ENCODE assay signal across 1 cellular context in the genomic region with DNA sequence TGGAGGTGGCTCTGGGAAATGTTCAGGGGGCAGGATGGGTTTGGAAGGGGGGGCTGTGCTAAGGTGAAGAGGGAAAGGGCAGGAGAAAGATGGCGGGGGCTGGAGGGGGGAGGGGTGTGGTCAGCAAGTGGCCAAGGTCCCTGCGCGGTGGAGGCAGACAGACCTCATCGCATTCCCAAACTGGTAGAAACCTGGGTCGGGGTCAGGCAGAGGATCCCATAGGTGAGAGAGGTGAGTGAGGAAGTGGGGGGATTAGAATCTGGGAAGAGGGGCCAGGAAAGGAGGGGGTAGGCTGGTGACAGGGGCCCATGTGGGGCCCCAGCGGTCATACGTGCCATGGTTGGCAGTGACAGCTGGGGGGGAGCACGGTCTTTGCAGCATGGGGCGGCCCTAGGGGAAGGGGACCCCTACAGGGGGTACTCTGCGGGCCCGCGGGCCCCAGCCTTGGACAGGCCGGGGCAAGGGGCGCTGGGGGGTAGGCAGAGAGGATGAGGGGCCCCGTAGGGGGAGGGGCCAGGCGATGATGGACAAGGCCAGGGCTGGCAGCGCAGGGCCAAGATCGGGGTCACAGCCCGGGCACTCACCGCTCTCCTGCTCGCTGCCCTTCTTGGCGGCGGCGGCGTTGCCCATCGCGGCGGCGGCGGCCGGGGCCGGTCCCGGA.
TF ChIP-seq lines count a peak whose summit lies in the region.

No MANE protein-coding gene starts in this region.

TF ChIP-seq in HepG2, 621 proteins besides CTCF, POLR2A, EP300 and RAD21 (continues in another document):
- TF ChIP-seq KLF13 (CRISPR knock-in tag; IDR thresholded peaks at IDR 0.05): no peak
- TF ChIP-seq ZSCAN9 (CRISPR knock-in tag; IDR thresholded peaks at IDR 0.05; ENCODE audit: borderline replicate concordance): no peak
- no peak for TF ChIP-seq RORA (CRISPR knock-in tag; IDR thresholded peaks at IDR 0.05)
- TF ChIP-seq, protein P1, sequence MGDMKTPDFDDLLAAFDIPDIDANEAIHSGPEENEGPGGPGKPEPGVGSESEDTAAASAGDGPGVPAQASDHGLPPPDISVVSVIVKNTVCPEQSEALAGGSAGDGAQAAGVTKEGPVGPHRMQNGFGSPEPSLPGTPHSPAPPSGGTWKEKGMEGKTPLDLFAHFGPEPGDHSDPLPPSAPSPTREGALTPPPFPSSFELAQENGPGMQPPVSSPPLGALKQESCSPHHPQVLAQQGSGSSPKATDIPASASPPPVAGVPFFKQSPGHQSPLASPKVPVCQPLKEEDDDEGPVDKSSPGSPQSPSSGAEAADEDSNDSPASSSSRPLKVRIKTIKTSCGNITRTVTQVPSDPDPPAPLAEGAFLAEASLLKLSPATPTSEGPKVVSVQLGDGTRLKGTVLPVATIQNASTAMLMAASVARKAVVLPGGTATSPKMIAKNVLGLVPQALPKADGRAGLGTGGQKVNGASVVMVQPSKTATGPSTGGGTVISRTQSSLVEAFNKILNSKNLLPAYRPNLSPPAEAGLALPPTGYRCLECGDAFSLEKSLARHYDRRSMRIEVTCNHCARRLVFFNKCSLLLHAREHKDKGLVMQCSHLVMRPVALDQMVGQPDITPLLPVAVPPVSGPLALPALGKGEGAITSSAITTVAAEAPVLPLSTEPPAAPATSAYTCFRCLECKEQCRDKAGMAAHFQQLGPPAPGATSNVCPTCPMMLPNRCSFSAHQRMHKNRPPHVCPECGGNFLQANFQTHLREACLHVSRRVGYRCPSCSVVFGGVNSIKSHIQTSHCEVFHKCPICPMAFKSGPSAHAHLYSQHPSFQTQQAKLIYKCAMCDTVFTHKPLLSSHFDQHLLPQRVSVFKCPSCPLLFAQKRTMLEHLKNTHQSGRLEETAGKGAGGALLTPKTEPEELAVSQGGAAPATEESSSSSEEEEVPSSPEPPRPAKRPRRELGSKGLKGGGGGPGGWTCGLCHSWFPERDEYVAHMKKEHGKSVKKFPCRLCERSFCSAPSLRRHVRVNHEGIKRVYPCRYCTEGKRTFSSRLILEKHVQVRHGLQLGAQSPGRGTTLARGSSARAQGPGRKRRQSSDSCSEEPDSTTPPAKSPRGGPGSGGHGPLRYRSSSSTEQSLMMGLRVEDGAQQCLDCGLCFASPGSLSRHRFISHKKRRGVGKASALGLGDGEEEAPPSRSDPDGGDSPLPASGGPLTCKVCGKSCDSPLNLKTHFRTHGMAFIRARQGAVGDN (CRISPR knock-in tag; IDR thresholded peaks at IDR 0.05): peak; percentile 31
- TF ChIP-seq DR1 (CRISPR knock-in tag; IDR thresholded peaks at IDR 0.05): no peak
- TF ChIP-seq HOXA5 (CRISPR knock-in tag; IDR thresholded peaks at IDR 0.05): 0 out of 2 replicates have a peak, but pooled peaks have one; percentile 15
- peak; percentile 28; the same call in 1 of the 2 replicates for TF ChIP-seq KAT7 (CRISPR knock-in tag; IDR thresholded peaks at IDR 0.05; ENCODE audit: borderline replicate concordance)
- TF ChIP-seq GFI1 (CRISPR knock-in tag; IDR thresholded peaks at IDR 0.05; ENCODE audit: borderline replicate concordance): no peak
- 0 out of 2 replicates have a peak, but pooled peaks have one; percentile 9 for TF ChIP-seq ZNF768 (CRISPR knock-in tag; IDR thresholded peaks at IDR 0.05)
- no peak for TF ChIP-seq HHEX (CRISPR knock-in tag; IDR thresholded peaks at IDR 0.05)
- 0 out of 2 replicates have a peak, but pooled peaks have one; percentile 21 for TF ChIP-seq ZBTB20 (CRISPR knock-in tag; IDR thresholded peaks at IDR 0.05; ENCODE audit: borderline replicate concordance, low read depth)
- TF ChIP-seq KDM5A (IDR thresholded peaks at IDR 0.05; ENCODE audit: borderline replicate concordance, low read length): no peak
- TF ChIP-seq ZMAT3 (CRISPR knock-in tag; conservative IDR thresholded peaks at IDR 0.05): 0 out of 2 replicates have a peak, but pooled peaks have one; percentile 36
- TF ChIP-seq PPARG (CRISPR knock-in tag; conservative IDR thresholded peaks at IDR 0.05): no peak
- no peak for TF ChIP-seq ZNF572 (CRISPR knock-in tag; IDR thresholded peaks at IDR 0.05)
- 0 out of 2 replicates have a peak, but pooled peaks have one; percentile 9 for TF ChIP-seq ZNF776 (CRISPR knock-in tag; IDR thresholded peaks at IDR 0.05)
- 0 out of 2 replicates have a peak, but pooled peaks have one; percentile 21 for TF ChIP-seq DMAP1 (CRISPR knock-in tag; IDR thresholded peaks at IDR 0.05)
- peak; percentile 27; the same call in 1 of the 2 replicates for TF ChIP-seq ZFX (CRISPR knock-in tag; IDR thresholded peaks at IDR 0.05; ENCODE audit: low read depth)
- TF ChIP-seq ZNF703 (CRISPR knock-in tag; IDR thresholded peaks at IDR 0.05; ENCODE audit: borderline replicate concordance): no peak
- TF ChIP-seq, protein P2, sequence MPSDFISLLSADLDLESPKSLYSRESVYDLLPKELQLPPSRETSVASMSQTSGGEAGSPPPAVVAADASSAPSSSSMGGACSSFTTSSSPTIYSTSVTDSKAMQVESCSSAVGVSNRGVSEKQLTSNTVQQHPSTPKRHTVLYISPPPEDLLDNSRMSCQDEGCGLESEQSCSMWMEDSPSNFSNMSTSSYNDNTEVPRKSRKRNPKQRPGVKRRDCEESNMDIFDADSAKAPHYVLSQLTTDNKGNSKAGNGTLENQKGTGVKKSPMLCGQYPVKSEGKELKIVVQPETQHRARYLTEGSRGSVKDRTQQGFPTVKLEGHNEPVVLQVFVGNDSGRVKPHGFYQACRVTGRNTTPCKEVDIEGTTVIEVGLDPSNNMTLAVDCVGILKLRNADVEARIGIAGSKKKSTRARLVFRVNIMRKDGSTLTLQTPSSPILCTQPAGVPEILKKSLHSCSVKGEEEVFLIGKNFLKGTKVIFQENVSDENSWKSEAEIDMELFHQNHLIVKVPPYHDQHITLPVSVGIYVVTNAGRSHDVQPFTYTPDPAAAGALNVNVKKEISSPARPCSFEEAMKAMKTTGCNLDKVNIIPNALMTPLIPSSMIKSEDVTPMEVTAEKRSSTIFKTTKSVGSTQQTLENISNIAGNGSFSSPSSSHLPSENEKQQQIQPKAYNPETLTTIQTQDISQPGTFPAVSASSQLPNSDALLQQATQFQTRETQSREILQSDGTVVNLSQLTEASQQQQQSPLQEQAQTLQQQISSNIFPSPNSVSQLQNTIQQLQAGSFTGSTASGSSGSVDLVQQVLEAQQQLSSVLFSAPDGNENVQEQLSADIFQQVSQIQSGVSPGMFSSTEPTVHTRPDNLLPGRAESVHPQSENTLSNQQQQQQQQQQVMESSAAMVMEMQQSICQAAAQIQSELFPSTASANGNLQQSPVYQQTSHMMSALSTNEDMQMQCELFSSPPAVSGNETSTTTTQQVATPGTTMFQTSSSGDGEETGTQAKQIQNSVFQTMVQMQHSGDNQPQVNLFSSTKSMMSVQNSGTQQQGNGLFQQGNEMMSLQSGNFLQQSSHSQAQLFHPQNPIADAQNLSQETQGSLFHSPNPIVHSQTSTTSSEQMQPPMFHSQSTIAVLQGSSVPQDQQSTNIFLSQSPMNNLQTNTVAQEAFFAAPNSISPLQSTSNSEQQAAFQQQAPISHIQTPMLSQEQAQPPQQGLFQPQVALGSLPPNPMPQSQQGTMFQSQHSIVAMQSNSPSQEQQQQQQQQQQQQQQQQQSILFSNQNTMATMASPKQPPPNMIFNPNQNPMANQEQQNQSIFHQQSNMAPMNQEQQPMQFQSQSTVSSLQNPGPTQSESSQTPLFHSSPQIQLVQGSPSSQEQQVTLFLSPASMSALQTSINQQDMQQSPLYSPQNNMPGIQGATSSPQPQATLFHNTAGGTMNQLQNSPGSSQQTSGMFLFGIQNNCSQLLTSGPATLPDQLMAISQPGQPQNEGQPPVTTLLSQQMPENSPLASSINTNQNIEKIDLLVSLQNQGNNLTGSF (CRISPR knock-in tag; IDR thresholded peaks at IDR 0.05): 0 out of 2 replicates have a peak, but pooled peaks have one; percentile 41
- TF ChIP-seq THYN1 (CRISPR knock-in tag; IDR thresholded peaks at IDR 0.05; ENCODE audit: borderline replicate concordance, low read depth): no peak
- TF ChIP-seq, protein P3, sequence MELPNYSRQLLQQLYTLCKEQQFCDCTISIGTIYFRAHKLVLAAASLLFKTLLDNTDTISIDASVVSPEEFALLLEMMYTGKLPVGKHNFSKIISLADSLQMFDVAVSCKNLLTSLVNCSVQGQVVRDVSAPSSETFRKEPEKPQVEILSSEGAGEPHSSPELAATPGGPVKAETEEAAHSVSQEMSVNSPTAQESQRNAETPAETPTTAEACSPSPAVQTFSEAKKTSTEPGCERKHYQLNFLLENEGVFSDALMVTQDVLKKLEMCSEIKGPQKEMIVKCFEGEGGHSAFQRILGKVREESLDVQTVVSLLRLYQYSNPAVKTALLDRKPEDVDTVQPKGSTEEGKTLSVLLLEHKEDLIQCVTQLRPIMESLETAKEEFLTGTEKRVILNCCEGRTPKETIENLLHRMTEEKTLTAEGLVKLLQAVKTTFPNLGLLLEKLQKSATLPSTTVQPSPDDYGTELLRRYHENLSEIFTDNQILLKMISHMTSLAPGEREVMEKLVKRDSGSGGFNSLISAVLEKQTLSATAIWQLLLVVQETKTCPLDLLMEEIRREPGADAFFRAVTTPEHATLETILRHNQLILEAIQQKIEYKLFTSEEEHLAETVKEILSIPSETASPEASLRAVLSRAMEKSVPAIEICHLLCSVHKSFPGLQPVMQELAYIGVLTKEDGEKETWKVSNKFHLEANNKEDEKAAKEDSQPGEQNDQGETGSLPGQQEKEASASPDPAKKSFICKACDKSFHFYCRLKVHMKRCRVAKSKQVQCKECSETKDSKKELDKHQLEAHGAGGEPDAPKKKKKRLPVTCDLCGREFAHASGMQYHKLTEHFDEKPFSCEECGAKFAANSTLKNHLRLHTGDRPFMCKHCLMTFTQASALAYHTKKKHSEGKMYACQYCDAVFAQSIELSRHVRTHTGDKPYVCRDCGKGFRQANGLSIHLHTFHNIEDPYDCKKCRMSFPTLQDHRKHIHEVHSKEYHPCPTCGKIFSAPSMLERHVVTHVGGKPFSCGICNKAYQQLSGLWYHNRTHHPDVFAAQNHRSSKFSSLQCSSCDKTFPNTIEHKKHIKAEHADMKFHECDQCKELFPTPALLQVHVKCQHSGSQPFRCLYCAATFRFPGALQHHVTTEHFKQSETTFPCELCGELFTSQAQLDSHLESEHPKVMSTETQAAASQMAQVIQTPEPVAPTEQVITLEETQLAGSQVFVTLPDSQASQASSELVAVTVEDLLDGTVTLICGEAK (IDR thresholded peaks at IDR 0.05): no peak
- TF ChIP-seq, protein P3 (CRISPR knock-in tag; IDR thresholded peaks at IDR 0.05): no peak
- TF ChIP-seq, protein P4, sequence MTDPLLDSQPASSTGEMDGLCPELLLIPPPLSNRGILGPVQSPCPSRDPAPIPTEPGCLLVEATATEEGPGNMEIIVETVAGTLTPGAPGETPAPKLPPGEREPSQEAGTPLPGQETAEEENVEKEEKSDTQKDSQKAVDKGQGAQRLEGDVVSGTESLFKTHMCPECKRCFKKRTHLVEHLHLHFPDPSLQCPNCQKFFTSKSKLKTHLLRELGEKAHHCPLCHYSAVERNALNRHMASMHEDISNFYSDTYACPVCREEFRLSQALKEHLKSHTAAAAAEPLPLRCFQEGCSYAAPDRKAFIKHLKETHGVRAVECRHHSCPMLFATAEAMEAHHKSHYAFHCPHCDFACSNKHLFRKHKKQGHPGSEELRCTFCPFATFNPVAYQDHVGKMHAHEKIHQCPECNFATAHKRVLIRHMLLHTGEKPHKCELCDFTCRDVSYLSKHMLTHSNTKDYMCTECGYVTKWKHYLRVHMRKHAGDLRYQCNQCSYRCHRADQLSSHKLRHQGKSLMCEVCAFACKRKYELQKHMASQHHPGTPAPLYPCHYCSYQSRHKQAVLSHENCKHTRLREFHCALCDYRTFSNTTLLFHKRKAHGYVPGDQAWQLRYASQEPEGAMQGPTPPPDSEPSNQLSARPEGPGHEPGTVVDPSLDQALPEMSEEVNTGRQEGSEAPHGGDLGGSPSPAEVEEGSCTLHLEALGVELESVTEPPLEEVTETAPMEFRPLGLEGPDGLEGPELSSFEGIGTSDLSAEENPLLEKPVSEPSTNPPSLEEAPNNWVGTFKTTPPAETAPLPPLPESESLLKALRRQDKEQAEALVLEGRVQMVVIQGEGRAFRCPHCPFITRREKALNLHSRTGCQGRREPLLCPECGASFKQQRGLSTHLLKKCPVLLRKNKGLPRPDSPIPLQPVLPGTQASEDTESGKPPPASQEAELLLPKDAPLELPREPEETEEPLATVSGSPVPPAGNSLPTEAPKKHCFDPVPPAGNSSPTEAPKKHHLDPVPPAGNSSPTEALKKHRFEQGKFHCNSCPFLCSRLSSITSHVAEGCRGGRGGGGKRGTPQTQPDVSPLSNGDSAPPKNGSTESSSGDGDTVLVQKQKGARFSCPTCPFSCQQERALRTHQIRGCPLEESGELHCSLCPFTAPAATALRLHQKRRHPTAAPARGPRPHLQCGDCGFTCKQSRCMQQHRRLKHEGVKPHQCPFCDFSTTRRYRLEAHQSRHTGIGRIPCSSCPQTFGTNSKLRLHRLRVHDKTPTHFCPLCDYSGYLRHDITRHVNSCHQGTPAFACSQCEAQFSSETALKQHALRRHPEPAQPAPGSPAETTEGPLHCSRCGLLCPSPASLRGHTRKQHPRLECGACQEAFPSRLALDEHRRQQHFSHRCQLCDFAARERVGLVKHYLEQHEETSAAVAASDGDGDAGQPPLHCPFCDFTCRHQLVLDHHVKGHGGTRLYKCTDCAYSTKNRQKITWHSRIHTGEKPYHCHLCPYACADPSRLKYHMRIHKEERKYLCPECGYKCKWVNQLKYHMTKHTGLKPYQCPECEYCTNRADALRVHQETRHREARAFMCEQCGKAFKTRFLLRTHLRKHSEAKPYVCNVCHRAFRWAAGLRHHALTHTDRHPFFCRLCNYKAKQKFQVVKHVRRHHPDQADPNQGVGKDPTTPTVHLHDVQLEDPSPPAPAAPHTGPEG (CRISPR knock-in tag; IDR thresholded peaks at IDR 0.05): 0 out of 2 replicates have a peak, but pooled peaks have one; percentile 18
- peak; percentile 78 for TF ChIP-seq HNRNPK (IDR thresholded peaks at IDR 0.05; ENCODE audit: low read depth, low read length, poor library complexity, severe bottlenecking)
